In genomic region chr12:12521044-12521485, GRCh38 we compare ENCODE assay signal across 16 cellular contexts. TPM values are rescaled to one million over a fixed set of nuclear protein-coding genes. Genes with fewer than 3 reads are reported as not detected.
DNase-seq lines count a peak whose midpoint lies in the region; ATAC-seq and TF ChIP-seq lines count a peak whose summit lies in the region.
"Had no signal": no experiment of that assay in that cellular context is flagged by ENCODE, and none has a peak within 500 bp of the region (broad histone marks: within the 10 kb centered on the region; RNA-seq: fewer than 3 reads in every experiment).

No MANE protein-coding gene starts in this region.

- H3K4me3 Mint-ChIP-seq in GM23338, result no peak overlapping the region
- H3K4me3 Mint-ChIP-seq in stimulated activated naive B cell treated with anti-CD40 and anti-IgM and Interleukin-4, amounts not matched to agents 10 μg/mL and 1 μg/mL and 100 μg/mL, for 72 hours, result no peak overlapping the region

- TF ChIP-seq CTCF in GM23338 (conservative IDR thresholded peaks at IDR 0.05; ENCODE audit: low read depth in 2 of 2), result no peak
- TF ChIP-seq CTCF in dorsolateral prefrontal cortex (IDR thresholded peaks at IDR 0.05 in 54 of 56, conservative IDR thresholded peaks at IDR 0.05 in 2 of 56; ENCODE audit: low read depth in 1 of 56, partially characterized antibody in 56 of 56), result no peak
- TF ChIP-seq CTCF in left lung (IDR thresholded peaks at IDR 0.05), result no peak

- H2AFZ ChIP-seq in GM23338, result no peak overlapping the region

- H3K27ac ChIP-seq in GM23338 (ENCODE audit: low read depth), result peak overlapping the region; percentile 72; the same call in 1 of the 2 replicates
- H3K27ac ChIP-seq in dorsolateral prefrontal cortex, result peak overlapping the region in 58 of 59 donors; percentile 24 to 95 (median 85)
- no peak overlapping the region for H3K27ac ChIP-seq in left lung
- H3K27ac ChIP-seq: VCaP had no signal

- no peaks in the 10 kb centered on the region for H3K9me2 ChIP-seq in GM23338 (ENCODE audit: insufficient read depth)
- H3K9me2 ChIP-seq: SK-N-SH had no signal

- H3K27ac Mint-ChIP-seq in GM23338, result peak overlapping the region; percentile 71
- no peak overlapping the region for H3K27ac Mint-ChIP-seq in stimulated activated naive B cell treated with anti-CD40 and anti-IgM and Interleukin-4, amounts not matched to agents 10 μg/mL and 1 μg/mL and 100 μg/mL, for 72 hours

- peaks cover 42% of the 10 kb centered on the region for H3K36me3 Mint-ChIP-seq in GM23338 (ENCODE audit: low read depth)
- H3K36me3 Mint-ChIP-seq in stimulated activated naive B cell treated with anti-CD40 and anti-IgM and Interleukin-4, amounts not matched to agents 10 μg/mL and 1 μg/mL and 100 μg/mL, for 72 hours, result no peaks in the 10 kb centered on the region

- no peaks in the 10 kb centered on the region for H3K27me3 ChIP-seq in GM23338 (ENCODE audit: insufficient read depth)
- H3K27me3 ChIP-seq in dorsolateral prefrontal cortex, result no peaks in the 10 kb centered on the region
- H3K27me3 ChIP-seq in left lung, result no peaks in the 10 kb centered on the region
- H3K27me3 ChIP-seq: neutrophil had no signal

- H3K4me1 ChIP-seq in GM23338 (ENCODE audit: insufficient read depth) (peaks cover 41% of the 10 kb centered on the region), left lung (peaks cover 0 to 22% of the 10 kb centered on the region in 2 donors)

- intact Hi-C loops in dorsolateral prefrontal cortex (cut with DNase I), result no loop called here
- intact Hi-C loops in left lung (cut with DNase I), result no loop called here

- no peak overlapping the region; the same call in 1 of the 2 replicates for H3K4me2 ChIP-seq in GM23338
- H3K4me2 ChIP-seq: SK-N-SH had no signal

- H3F3A ChIP-seq in GM23338 (replicated peaks; ENCODE audit: low read depth), result no peaks in the 10 kb centered on the region

- peaks cover 44% of the 10 kb centered on the region for H3K4me1 Mint-ChIP-seq in GM23338
- no peaks in the 10 kb centered on the region for H3K4me1 Mint-ChIP-seq in stimulated activated naive B cell treated with anti-CD40 and anti-IgM and Interleukin-4, amounts not matched to agents 10 μg/mL and 1 μg/mL and 100 μg/mL, for 72 hours

- H3K4me3 ChIP-seq in GM23338 (no peak overlapping the region), dorsolateral prefrontal cortex (peak overlapping the region in 58 of 59 donors; percentile 9 to 68 (median 45)), left lung (no peak overlapping the region)

- H3K36me3 ChIP-seq in GM23338 (ENCODE audit: insufficient read depth) (0 out of 2 replicates have a peak, but pooled peaks cover 3% of the 10 kb centered on the region), left lung (peaks cover 0 to 31% of the 10 kb centered on the region in 2 donors)

- DNase-seq in GM23338 (ENCODE audit: low spot score) (no peak), NCI-H2227 treated with DMSO at 0.1 percent for 48 hours (lab: John Stamatoyannopoulos, UW) (peak; percentile 70), dorsolateral prefrontal cortex (no peak), pons (ENCODE audit: low spot score) (peak; percentile 90), NOMO-1 (lab: John Stamatoyannopoulos, UW; ENCODE audit: unreplicated experiment in 2 of 2) (no peak), left lung (no peak)
- DNase-seq in stimulated activated naive B cell treated with anti-CD40 and anti-IgM and Interleukin-4, amounts not matched to agents 10 μg/mL and 1 μg/mL and 100 μg/mL, for 72 hours, result no peak
- DNase-seq: activated effector memory CD4-positive, alpha-beta T cell treated with Interleukin-2 at 50 U/mL for 16 hours; DMS79; NCI-H446 treated with DMSO at 0.1 percent for 48 hours; PC-3; SK-N-SH; stimulated activated CD4-positive, alpha-beta T cell treated with anti-CD3 and anti-CD28 coated beads, Interleukin-4, amount 100 ng/mL, for 1 hour had no signal

- peaks cover 81% of the 10 kb centered on the region for H3K79me2 ChIP-seq in GM23338 (replicated peaks; ENCODE audit: insufficient read depth)

- peaks cover 2% of the 10 kb centered on the region for H3K27me3 Mint-ChIP-seq in GM23338 (ENCODE audit: insufficient read depth, low read depth, poor library complexity)
- H3K27me3 Mint-ChIP-seq in stimulated activated naive B cell treated with anti-CD40 and anti-IgM and Interleukin-4, amounts not matched to agents 10 μg/mL and 1 μg/mL and 100 μg/mL, for 72 hours, result no peaks in the 10 kb centered on the region

- no peaks in the 10 kb centered on the region for H3K9me3 ChIP-seq in left lung
- H3K9me3 ChIP-seq: neutrophil, SK-N-SH had no signal

- ATAC-seq in GM23338 (no peak), GM21367 (IDR thresholded peaks at IDR 0.05; ENCODE audit: unreplicated experiment) (no peak), left lung (no peak)
- ATAC-seq in stimulated activated naive B cell treated with anti-CD40 and anti-IgM and Interleukin-4, amounts not matched to agents 10 μg/mL and 1 μg/mL and 100 μg/mL, for 72 hours (replicated peaks), result no peak
- ATAC-seq: PC-3 had no signal

- H4K20me1 ChIP-seq in GM23338 (replicated peaks; ENCODE audit: insufficient read depth), result 0 out of 2 replicates have a peak, but pooled peaks cover 4% of the 10 kb centered on the region

- H3K9me3 Mint-ChIP-seq in GM23338, result no peaks in the 10 kb centered on the region
- H3K9me3 Mint-ChIP-seq in stimulated activated naive B cell treated with anti-CD40 and anti-IgM and Interleukin-4, amounts not matched to agents 10 μg/mL and 1 μg/mL and 100 μg/mL, for 72 hours, result no peaks in the 10 kb centered on the region

TF ChIP-seq in GM23338, 12 proteins besides CTCF, POLR2A, EP300 and RAD21 (continues in another document):
- TF ChIP-seq ZNF114 (CRISPR knock-in tag; IDR thresholded peaks at IDR 0.05), result no peak
- no peak for TF ChIP-seq JUNB (IDR thresholded peaks at IDR 0.05; ENCODE audit: unreplicated experiment)
- TF ChIP-seq REST (IDR thresholded peaks at IDR 0.05; ENCODE audit: unreplicated experiment), result no peak
- no peak for TF ChIP-seq ETS1 (IDR thresholded peaks at IDR 0.05)
- no peak for TF ChIP-seq EZH2 (IDR thresholded peaks at IDR 0.05; ENCODE audit: low read depth, unreplicated experiment)
- no peak for TF ChIP-seq EZH2phosphoT487 (IDR thresholded peaks at IDR 0.05; ENCODE audit: unreplicated experiment)
- TF ChIP-seq NANOG (IDR thresholded peaks at IDR 0.05; ENCODE audit: borderline replicate concordance), result no peak
- no peak for TF ChIP-seq POLR2AphosphoS5 (IDR thresholded peaks at IDR 0.05; ENCODE audit: low read depth)
- TF ChIP-seq ZNF331 (CRISPR knock-in tag; IDR thresholded peaks at IDR 0.05; ENCODE audit: low read depth), result no peak
- no peak for TF ChIP-seq CREB1 (CRISPR knock-in tag; IDR thresholded peaks at IDR 0.05; ENCODE audit: low read depth)
- TF ChIP-seq STAT1 (IDR thresholded peaks at IDR 0.05; ENCODE audit: unreplicated experiment), result no peak

RNA-seq across cellular contexts. Expression of gene DUSP16, which starts 41.6 kb away (rescaled TPM):
- 52.8 and 59.4 TPM in 2 replicates for total RNA-seq in GM23338 (2014; rRNA removed; shearing (Covaris generic))
- 11.7 and 12.5 TPM in 2 replicates for polyA plus RNA-seq in GM23338 (2016; fragmentation: Nextera tagmentation; extraction: Ambion mirVana)
- total RNA-seq in dorsolateral prefrontal cortex (10 to 100 TPM; 12.2 to 57.9 (median 21.4) TPM), left lung (10 to 100 TPM; 31.7 to 45.6 TPM)

Comparison
In these comparisons a context has a peak if more than half of its experiments do, and no peak if none do; other contexts are left out.
1. DNase-seq: peak in NCI-H2227 treated with DMSO at 0.1 percent for 48 hours (single experiment) and pons (single experiment); none in GM23338 (single experiment), dorsolateral prefrontal cortex (0 of 10), NOMO-1 (0 of 2), stimulated activated naive B cell treated with anti-CD40 and anti-IgM and Interleukin-4, amounts not matched to agents 10 μg/mL and 1 μg/mL and 100 μg/mL, for 72 hours (single experiment) and left lung (0 of 2).
2. H3K27ac ChIP-seq: peak in GM23338 (single experiment) and dorsolateral prefrontal cortex (58 of 59); none in left lung (0 of 2).
3. H3K4me3 ChIP-seq: peak in dorsolateral prefrontal cortex (58 of 59); none in GM23338 (single experiment) and left lung (0 of 2).